Comparison of ENCODE assay signal across 33 cellular contexts in genomic region chr5:81785311-81785710, GRCh38. TPM values are rescaled to one million over a fixed set of nuclear protein-coding genes. Genes with fewer than 3 reads are reported as not detected.
DNase-seq lines count a peak whose midpoint lies in the region; ATAC-seq and TF ChIP-seq lines count a peak whose summit lies in the region.
"Had no signal": no experiment of that assay in that cellular context is flagged by ENCODE, and none has a peak within 500 bp of the region (broad histone marks: within the 10 kb centered on the region; RNA-seq: fewer than 3 reads in every experiment).

No MANE protein-coding gene starts in this region.

- H4K20me1 ChIP-seq in GM23338 (replicated peaks; ENCODE audit: insufficient read depth), result no peaks in the 10 kb centered on the region

- no peaks in the 10 kb centered on the region for H3K9me3 ChIP-seq in upper lobe of right lung
- H3K9me3 ChIP-seq: ascending aorta, MG63, neutrophil, prostate gland, SJSA1 had no signal

- TF ChIP-seq CTCF in 22Rv1 (IDR thresholded peaks at IDR 0.05), result 0 out of 2 replicates have a peak, but pooled peaks have one; percentile 11
- peak in 1 of 2 experiments; percentile 21; a peak in 2 of 4 replicates for TF ChIP-seq CTCF in GM23338 (conservative IDR thresholded peaks at IDR 0.05; ENCODE audit: low read depth in 2 of 2)
- no peak for TF ChIP-seq CTCF in upper lobe of right lung (IDR thresholded peaks at IDR 0.05)

- no peaks in the 10 kb centered on the region for H3K36me3 ChIP-seq in GM23338 (ENCODE audit: insufficient read depth)
- H3K36me3 ChIP-seq in upper lobe of right lung, result no peaks in the 10 kb centered on the region
- H3K36me3 ChIP-seq: ascending aorta, cardiac muscle cell, MG63, neutrophil, prostate gland, SJSA1 had no signal

- H3K27ac ChIP-seq in 22Rv1 (no peak overlapping the region), GM23338 (ENCODE audit: low read depth) (no peak overlapping the region), epithelial cell of prostate (peak overlapping the region; percentile 82), upper lobe of right lung (no peak overlapping the region)
- H3K27ac ChIP-seq: ascending aorta, cardiac muscle cell, coronary artery, foreskin keratinocyte, HL-60, neutrophil, prostate gland, SJSA1 had no signal

- DNase-seq in GM23338 (ENCODE audit: low spot score) (no peak), MV-4-11 (lab: John Stamatoyannopoulos, UW) (peak; percentile 67), epithelial cell of prostate (ENCODE audit: low read depth, low spot score) (no peak), AG08396 (ENCODE audit: low spot score) (no peak), kidney glomerular epithelial cell (lab: John Stamatoyannopoulos, UW) (no peak), upper lobe of right lung (no peak)
- DNase-seq: activated effector memory CD4-positive, alpha-beta T cell treated with anti-CD3 and anti-CD28 coated beads, Interleukin-2, amount 50 U/mL, for 16 hours; activated naive CD8-positive, alpha-beta T cell treated with anti-CD3 and anti-CD28 coated beads for 36 hours; Calu3; effector memory CD8-positive, alpha-beta T cell; foreskin keratinocyte; MG63; NCI-H146; NCI-H2171; NCI-H510A treated with DMSO at 0.1 percent for 48 hours; NK-92 treated with Interleukin-12 subunit alpha and Interleukin-12 subunit beta, amount 100 ng/mL, for 24 hours; stimulated activated CD4-positive, alpha-beta T cell treated with anti-CD3 and anti-CD28 coated beads, Interleukin-12 subunit alpha, Interleukin-12 subunit beta, amount 100 ng/mL, for 4 hours; stimulated activated CD4-positive, alpha-beta T cell treated with anti-CD3 and anti-CD28 coated beads, Interleukin-4, amount 100 ng/mL, for 24 hours; substantia nigra; T-helper 1 cell had no signal

- H2AFZ ChIP-seq in GM23338, result peak overlapping the region; percentile 43; the same call in 1 of the 2 replicates

- H3K4me3 ChIP-seq in GM23338, result no peak overlapping the region
- no peak overlapping the region for H3K4me3 ChIP-seq in upper lobe of right lung
- H3K4me3 ChIP-seq: ascending aorta, cardiac muscle cell, coronary artery, MG63, prostate gland, SJSA1 had no signal

- peaks cover 2% of the 10 kb centered on the region for H3K27me3 Mint-ChIP-seq in GM23338 (ENCODE audit: insufficient read depth, low read depth, poor library complexity)
- H3K27me3 Mint-ChIP-seq: activated naive CD8-positive, alpha-beta T cell treated with anti-CD3 and anti-CD28 coated beads for 36 hours; effector memory CD8-positive, alpha-beta T cell had no signal

- no peak overlapping the region for H3K4me2 ChIP-seq in GM23338

- H3K4me1 ChIP-seq in GM23338 (ENCODE audit: insufficient read depth) (peaks cover 23% of the 10 kb centered on the region), upper lobe of right lung (peaks cover 12% of the 10 kb centered on the region)
- H3K4me1 ChIP-seq: prostate gland, SJSA1 had no signal

- H3K9me3 Mint-ChIP-seq in GM23338, result peaks cover 3% of the 10 kb centered on the region; the same call in 1 of the 3 replicates
- H3K9me3 Mint-ChIP-seq: activated naive CD8-positive, alpha-beta T cell treated with anti-CD3 and anti-CD28 coated beads for 36 hours; effector memory CD8-positive, alpha-beta T cell; memory B cell; stimulated activated effector memory CD8-positive, alpha-beta T cell treated with anti-CD3 and anti-CD28 coated beads, Interleukin-12 subunit alpha, Interleukin-12 subunit beta, amount 100 ng/mL, for 72 hours had no signal

- H3K79me2 ChIP-seq in GM23338 (replicated peaks; ENCODE audit: insufficient read depth), result no peaks in the 10 kb centered on the region

- H3K27ac Mint-ChIP-seq in GM23338, result no peak overlapping the region
- H3K27ac Mint-ChIP-seq: activated naive CD8-positive, alpha-beta T cell treated with anti-CD3 and anti-CD28 coated beads for 36 hours; effector memory CD8-positive, alpha-beta T cell; memory B cell; stimulated activated effector memory CD8-positive, alpha-beta T cell treated with anti-CD3 and anti-CD28 coated beads, Interleukin-12 subunit alpha, Interleukin-12 subunit beta, amount 100 ng/mL, for 72 hours had no signal

- H3K9me2 ChIP-seq in GM23338 (ENCODE audit: insufficient read depth), result no peaks in the 10 kb centered on the region

- no peak overlapping the region for H3K4me3 Mint-ChIP-seq in GM23338
- H3K4me3 Mint-ChIP-seq: activated naive CD8-positive, alpha-beta T cell treated with anti-CD3 and anti-CD28 coated beads for 36 hours; CD14-positive monocyte; effector memory CD8-positive, alpha-beta T cell; memory B cell; stimulated activated effector memory CD8-positive, alpha-beta T cell treated with anti-CD3 and anti-CD28 coated beads, Interleukin-12 subunit alpha, Interleukin-12 subunit beta, amount 100 ng/mL, for 72 hours had no signal

- intact Hi-C loops in upper lobe of right lung (cut with DNase I), result loop anchor here (5.0 kb wide), 1 partner anchor 67 kb away; no protein-coding TSS in a partner anchor

- no peaks in the 10 kb centered on the region for H3F3A ChIP-seq in GM23338 (replicated peaks; ENCODE audit: low read depth)

- H3K36me3 Mint-ChIP-seq in GM23338 (ENCODE audit: low read depth), result peaks cover 7% of the 10 kb centered on the region; the same call in 1 of the 3 replicates
- H3K36me3 Mint-ChIP-seq: activated naive CD8-positive, alpha-beta T cell treated with anti-CD3 and anti-CD28 coated beads for 36 hours; CD14-positive monocyte; memory B cell; stimulated activated effector memory CD8-positive, alpha-beta T cell treated with anti-CD3 and anti-CD28 coated beads, Interleukin-12 subunit alpha, Interleukin-12 subunit beta, amount 100 ng/mL, for 72 hours had no signal

- peaks cover 26% of the 10 kb centered on the region for H3K4me1 Mint-ChIP-seq in GM23338
- H3K4me1 Mint-ChIP-seq: activated naive CD8-positive, alpha-beta T cell treated with anti-CD3 and anti-CD28 coated beads for 36 hours; stimulated activated effector memory CD8-positive, alpha-beta T cell treated with anti-CD3 and anti-CD28 coated beads, Interleukin-12 subunit alpha, Interleukin-12 subunit beta, amount 100 ng/mL, for 72 hours had no signal

- H3K27me3 ChIP-seq in GM23338 (ENCODE audit: insufficient read depth) (no peaks in the 10 kb centered on the region), upper lobe of right lung (no peaks in the 10 kb centered on the region)
- H3K27me3 ChIP-seq: ascending aorta, cardiac muscle cell, foreskin keratinocyte, MG63, neutrophil, SJSA1 had no signal

- ATAC-seq in GM23338 (no peak), upper lobe of right lung (no peak), HG03108 (IDR thresholded peaks at IDR 0.05; ENCODE audit: unreplicated experiment) (no peak)
- ATAC-seq: effector memory CD8-positive, alpha-beta T cell; foreskin keratinocyte; sciatic nerve; stimulated activated effector memory CD8-positive, alpha-beta T cell treated with anti-CD3 and anti-CD28 coated beads, Interleukin-12 subunit alpha, Interleukin-12 subunit beta, amount 100 ng/mL, for 72 hours had no signal

TF ChIP-seq in GM23338, 12 proteins besides CTCF, POLR2A, EP300 and RAD21:
- TF ChIP-seq EZH2 (IDR thresholded peaks at IDR 0.05; ENCODE audit: low read depth, unreplicated experiment) (no peak), CREB1 (CRISPR knock-in tag; IDR thresholded peaks at IDR 0.05; ENCODE audit: low read depth) (no peak), NANOG (IDR thresholded peaks at IDR 0.05; ENCODE audit: borderline replicate concordance) (no peak), EZH2phosphoT487 (IDR thresholded peaks at IDR 0.05; ENCODE audit: unreplicated experiment) (no peak), STAT1 (IDR thresholded peaks at IDR 0.05; ENCODE audit: unreplicated experiment) (no peak), ETS1 (IDR thresholded peaks at IDR 0.05) (no peak), JUNB (IDR thresholded peaks at IDR 0.05; ENCODE audit: unreplicated experiment) (no peak), ZNF114 (CRISPR knock-in tag; IDR thresholded peaks at IDR 0.05) (no peak), POLR2AphosphoS5 (IDR thresholded peaks at IDR 0.05; ENCODE audit: low read depth) (no peak)
- TF ChIP-seq, protein P1, sequence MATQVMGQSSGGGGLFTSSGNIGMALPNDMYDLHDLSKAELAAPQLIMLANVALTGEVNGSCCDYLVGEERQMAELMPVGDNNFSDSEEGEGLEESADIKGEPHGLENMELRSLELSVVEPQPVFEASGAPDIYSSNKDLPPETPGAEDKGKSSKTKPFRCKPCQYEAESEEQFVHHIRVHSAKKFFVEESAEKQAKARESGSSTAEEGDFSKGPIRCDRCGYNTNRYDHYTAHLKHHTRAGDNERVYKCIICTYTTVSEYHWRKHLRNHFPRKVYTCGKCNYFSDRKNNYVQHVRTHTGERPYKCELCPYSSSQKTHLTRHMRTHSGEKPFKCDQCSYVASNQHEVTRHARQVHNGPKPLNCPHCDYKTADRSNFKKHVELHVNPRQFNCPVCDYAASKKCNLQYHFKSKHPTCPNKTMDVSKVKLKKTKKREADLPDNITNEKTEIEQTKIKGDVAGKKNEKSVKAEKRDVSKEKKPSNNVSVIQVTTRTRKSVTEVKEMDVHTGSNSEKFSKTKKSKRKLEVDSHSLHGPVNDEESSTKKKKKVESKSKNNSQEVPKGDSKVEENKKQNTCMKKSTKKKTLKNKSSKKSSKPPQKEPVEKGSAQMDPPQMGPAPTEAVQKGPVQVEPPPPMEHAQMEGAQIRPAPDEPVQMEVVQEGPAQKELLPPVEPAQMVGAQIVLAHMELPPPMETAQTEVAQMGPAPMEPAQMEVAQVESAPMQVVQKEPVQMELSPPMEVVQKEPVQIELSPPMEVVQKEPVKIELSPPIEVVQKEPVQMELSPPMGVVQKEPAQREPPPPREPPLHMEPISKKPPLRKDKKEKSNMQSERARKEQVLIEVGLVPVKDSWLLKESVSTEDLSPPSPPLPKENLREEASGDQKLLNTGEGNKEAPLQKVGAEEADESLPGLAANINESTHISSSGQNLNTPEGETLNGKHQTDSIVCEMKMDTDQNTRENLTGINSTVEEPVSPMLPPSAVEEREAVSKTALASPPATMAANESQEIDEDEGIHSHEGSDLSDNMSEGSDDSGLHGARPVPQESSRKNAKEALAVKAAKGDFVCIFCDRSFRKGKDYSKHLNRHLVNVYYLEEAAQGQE (IDR thresholded peaks at IDR 0.05; ENCODE audit: unreplicated experiment), result no peak

RNA-seq across cellular contexts. Expression of gene SSBP2, which starts 34.4 kb away (rescaled TPM):
- 20.4 and 21.5 TPM in 2 replicates for total RNA-seq in GM23338 (2014; rRNA removed; shearing (Covaris generic))
- polyA plus RNA-seq in GM23338 (2016; fragmentation: Nextera tagmentation; extraction: Ambion mirVana), result 19.6 and 24.7 TPM in 2 replicates
- 43.8 TPM for total RNA-seq in upper lobe of right lung
